ENCODE assay signal across 19 cellular contexts in genomic region chr13:47997384-47997783, GRCh38. TPM values are rescaled to one million over a fixed set of nuclear protein-coding genes. Genes with fewer than 3 reads are reported as not detected.
A peak's percentile ranks its signal among the peaks of the same experiment; 100 is the strongest.
DNase-seq lines count a peak whose midpoint lies in the region; ATAC-seq and TF ChIP-seq lines count a peak whose summit lies in the region.
"Had no signal": no experiment of that assay in that cellular context is flagged by ENCODE, and none has a peak within 500 bp of the region (broad histone marks: within the 10 kb centered on the region; RNA-seq: fewer than 3 reads in every experiment).

No MANE protein-coding gene starts in this region.

- intact Hi-C loops in CD8-positive, alpha-beta T cell (cut with DNase I, micrococcal nuclease): no loop called here

- H3K9me3 ChIP-seq in CD8-positive, alpha-beta T cell (ENCODE audit: low read length): no peaks in the 10 kb centered on the region
- H3K9me3 ChIP-seq in endodermal cell (ENCODE audit: control insufficient read depth, low read length): peaks cover 7% of the 10 kb centered on the region

- no peak for DNase-seq in activated T-cell treated with anti-CD3 and anti-CD28 coated beads, Interleukin-2, amount 50 U/mL, for 4 hours
- DNase-seq in activated T-cell treated with anti-CD3 and anti-CD28 coated beads for 4 hours: no peak
- no peak for DNase-seq in CD8-positive, alpha-beta T cell
- no peak for DNase-seq in endodermal cell
- no peak for DNase-seq in neural crest cell (ENCODE audit: low read depth, low spot score)
- no peak for DNase-seq in activated naive CD8-positive, alpha-beta T cell treated with anti-CD3 and anti-CD28 coated beads for 36 hours
- no peak for DNase-seq in cerebellar cortex (ENCODE audit: low spot score)
- DNase-seq: 8988T; CD8-positive, alpha-beta memory T cell; HFFc6; IMR-90; NCI-H1417 treated with DMSO at 0.1 percent for 48 hours; NCI-H187 treated with DMSO at 0.1 percent for 48 hours; NCI-H2227 treated with DMSO at 0.1 percent for 48 hours; NCI-H510A treated with DMSO at 0.1 percent for 48 hours; NCI-H774; RPMI8226 had no signal

- H3K4me1 ChIP-seq in CD8-positive, alpha-beta T cell (ENCODE audit: insufficient read depth, low read length): peaks cover 16% of the 10 kb centered on the region
- no peaks in the 10 kb centered on the region for H3K4me1 ChIP-seq in endodermal cell (ENCODE audit: control insufficient read depth, insufficient read depth, low read length)

- POLR2A ChIA-PET in CD8-positive, alpha-beta T cell (lab: Charles Lee): no interaction called here

- 100% methylated on average over 1 of the region's 2 CpGs for WGBS in endodermal cell (ENCODE audit: insufficient coverage in 1 of 2, insufficient read length in 1 of 2), 2 experiments

- TF ChIP-seq CTCF in CD8-positive, alpha-beta T cell (IDR thresholded peaks at IDR 0.05): no peak
- TF ChIP-seq CTCF in endodermal cell (conservative IDR thresholded peaks at IDR 0.05) (no peak), neural crest cell (conservative IDR thresholded peaks at IDR 0.05) (no peak)

- no peak overlapping the region for H3K4me3 ChIP-seq in CD8-positive, alpha-beta T cell (ENCODE audit: low read depth, low read length)
- H3K4me3 ChIP-seq in endodermal cell (ENCODE audit: low read length): peak overlapping the region; percentile 38

- H3K27ac ChIP-seq in CD8-positive, alpha-beta T cell (ENCODE audit: low read depth, low read length): no peak overlapping the region
- no peak overlapping the region for H3K27ac ChIP-seq in endodermal cell (ENCODE audit: low read depth, low read length)
- H3K27ac ChIP-seq: HL-60 had no signal

- peaks cover 32% of the 10 kb centered on the region for H3K4me1 Mint-ChIP-seq in activated T-cell treated with anti-CD3 and anti-CD28 coated beads, Interleukin-2, amount 50 U/mL, for 4 hours (ENCODE audit: low read depth)
- H3K4me1 Mint-ChIP-seq in CD8-positive, alpha-beta T cell (ENCODE audit: low read depth): peaks cover 43% of the 10 kb centered on the region
- H3K4me1 Mint-ChIP-seq in endodermal cell (peaks cover 26% of the 10 kb centered on the region), neural crest cell (peaks cover 29% of the 10 kb centered on the region)
- peaks cover 33% of the 10 kb centered on the region for H3K4me1 Mint-ChIP-seq in activated naive CD8-positive, alpha-beta T cell treated with anti-CD3 and anti-CD28 coated beads for 36 hours

- peak overlapping the region; percentile 1 for H3K4me3 Mint-ChIP-seq in activated T-cell treated with anti-CD3 and anti-CD28 coated beads, Interleukin-2, amount 50 U/mL, for 4 hours
- H3K4me3 Mint-ChIP-seq in CD8-positive, alpha-beta T cell: no peak overlapping the region
- no peak overlapping the region for H3K4me3 Mint-ChIP-seq in endodermal cell
- peak overlapping the region; percentile 10 for H3K4me3 Mint-ChIP-seq in neural crest cell
- H3K4me3 Mint-ChIP-seq in activated naive CD8-positive, alpha-beta T cell treated with anti-CD3 and anti-CD28 coated beads for 36 hours: no peak overlapping the region
- H3K4me3 Mint-ChIP-seq: HFFc6 had no signal

- H3K36me3 ChIP-seq in CD8-positive, alpha-beta T cell (ENCODE audit: insufficient read depth, low read length): no peaks in the 10 kb centered on the region
- peaks cover 63% of the 10 kb centered on the region for H3K36me3 ChIP-seq in endodermal cell (ENCODE audit: control insufficient read depth, insufficient read depth, low read length)

- CTCF ChIA-PET in CD8-positive, alpha-beta T cell (lab: Charles Lee): no interaction called here

- H3K9ac ChIP-seq in endodermal cell (ENCODE audit: extremely low read depth, low read length, poor library complexity, severe bottlenecking): no peak overlapping the region

- no peaks in the 10 kb centered on the region for H3K27me3 ChIP-seq in CD8-positive, alpha-beta T cell (ENCODE audit: insufficient read depth, low read length)
- no peaks in the 10 kb centered on the region for H3K27me3 ChIP-seq in endodermal cell (ENCODE audit: control insufficient read depth, insufficient read depth, low read length, poor library complexity, severe bottlenecking)

- peak overlapping the region; percentile 34 for H3K27ac Mint-ChIP-seq in CD8-positive, alpha-beta T cell
- H3K27ac Mint-ChIP-seq in endodermal cell (no peak overlapping the region), neural crest cell (ENCODE audit: unreplicated experiment) (peak overlapping the region; percentile 54)
- no peak overlapping the region for H3K27ac Mint-ChIP-seq in activated naive CD8-positive, alpha-beta T cell treated with anti-CD3 and anti-CD28 coated beads for 36 hours
- H3K27ac Mint-ChIP-seq: HFFc6 had no signal

- ATAC-seq in activated T-cell treated with anti-CD3 and anti-CD28 coated beads, Interleukin-2, amount 50 U/mL, for 4 hours: no peak
- ATAC-seq in CD8-positive, alpha-beta T cell: no peak
- no peak for ATAC-seq in GM18873 (IDR thresholded peaks at IDR 0.05; ENCODE audit: low FRiP score, unreplicated experiment)

- peaks cover 19% of the 10 kb centered on the region for H3K36me3 Mint-ChIP-seq in activated T-cell treated with anti-CD3 and anti-CD28 coated beads, Interleukin-2, amount 50 U/mL, for 4 hours (ENCODE audit: insufficient read depth)
- H3K36me3 Mint-ChIP-seq in CD8-positive, alpha-beta T cell: peaks cover 44% of the 10 kb centered on the region
- peaks cover 49% of the 10 kb centered on the region for H3K36me3 Mint-ChIP-seq in endodermal cell (ENCODE audit: low read depth)
- H3K36me3 Mint-ChIP-seq in neural crest cell (ENCODE audit: low read depth): peaks cover 11% of the 10 kb centered on the region
- H3K36me3 Mint-ChIP-seq in activated naive CD8-positive, alpha-beta T cell treated with anti-CD3 and anti-CD28 coated beads for 36 hours: peaks cover 22% of the 10 kb centered on the region

- H3K9me3 Mint-ChIP-seq in activated T-cell treated with anti-CD3 and anti-CD28 coated beads, Interleukin-2, amount 50 U/mL, for 4 hours: no peaks in the 10 kb centered on the region
- no peaks in the 10 kb centered on the region for H3K9me3 Mint-ChIP-seq in CD8-positive, alpha-beta T cell
- H3K9me3 Mint-ChIP-seq in endodermal cell (no peaks in the 10 kb centered on the region), neural crest cell (no peaks in the 10 kb centered on the region)
- H3K9me3 Mint-ChIP-seq in activated naive CD8-positive, alpha-beta T cell treated with anti-CD3 and anti-CD28 coated beads for 36 hours: no peaks in the 10 kb centered on the region
- H3K9me3 Mint-ChIP-seq: CD8-positive, alpha-beta memory T cell; HFFc6 had no signal

- H3K27me3 Mint-ChIP-seq in activated T-cell treated with anti-CD3 and anti-CD28 coated beads, Interleukin-2, amount 50 U/mL, for 4 hours (ENCODE audit: low read depth): no peaks in the 10 kb centered on the region
- H3K27me3 Mint-ChIP-seq in CD8-positive, alpha-beta T cell (ENCODE audit: low read depth): no peaks in the 10 kb centered on the region
- H3K27me3 Mint-ChIP-seq in endodermal cell (ENCODE audit: insufficient read depth) (no peaks in the 10 kb centered on the region), neural crest cell (ENCODE audit: low read depth) (no peaks in the 10 kb centered on the region)
- H3K27me3 Mint-ChIP-seq in activated naive CD8-positive, alpha-beta T cell treated with anti-CD3 and anti-CD28 coated beads for 36 hours: no peaks in the 10 kb centered on the region
- H3K27me3 Mint-ChIP-seq: CD8-positive, alpha-beta memory T cell had no signal

RNA-seq across cellular contexts. Expression of gene SUCLA2, which starts 3.7 kb away (rescaled TPM):
- total RNA-seq in activated T-cell treated with anti-CD3 and anti-CD28 coated beads, Interleukin-2, amount 50 U/mL, for 4 hours: 10 to 100 TPM; 36.0 to 37.4 (median 36.5) TPM
- total RNA-seq in CD8-positive, alpha-beta T cell: 10 to 100 TPM; 20.8 to 22.9 TPM
- total RNA-seq in endodermal cell (10 to 100 TPM; 78.8 to 79.0 TPM), neural crest cell (49.3 and 53.1 TPM in 2 replicates)
- polyA plus RNA-seq in endodermal cell (2013, experiment 1 of 2): 55.5 TPM
- polyA plus RNA-seq in endodermal cell (2013, experiment 2 of 2): 52.2 TPM
- total RNA-seq in activated naive CD8-positive, alpha-beta T cell treated with anti-CD3 and anti-CD28 coated beads for 36 hours: 10 to 100 TPM; 51.1 to 51.7 TPM

RNA-seq across cellular contexts. Expression of gene NUDT15, which starts 40.1 kb away (rescaled TPM):
- total RNA-seq in activated T-cell treated with anti-CD3 and anti-CD28 coated beads, Interleukin-2, amount 50 U/mL, for 4 hours: 10 to 100 TPM; 18.3 to 22.0 (median 21.9) TPM
- total RNA-seq in CD8-positive, alpha-beta T cell: 10 to 100 TPM; 23.8 to 24.9 TPM
- total RNA-seq in endodermal cell (10 to 100 TPM; 42.0 to 59.8 TPM), neural crest cell (35.1 and 36.2 TPM in 2 replicates)
- 33.3 TPM for polyA plus RNA-seq in endodermal cell (2013, experiment 1 of 2)
- 31.8 TPM for polyA plus RNA-seq in endodermal cell (2013, experiment 2 of 2)
- 10 to 100 TPM; 24.5 to 26.5 TPM for total RNA-seq in activated naive CD8-positive, alpha-beta T cell treated with anti-CD3 and anti-CD28 coated beads for 36 hours

Comparison
In these comparisons a context has a peak if more than half of its experiments do, and no peak if none do; other contexts are left out.
1. H3K4me3 Mint-ChIP-seq: peak in activated T-cell treated with anti-CD3 and anti-CD28 coated beads, Interleukin-2, amount 50 U/mL, for 4 hours (single experiment) and neural crest cell (single experiment); none in CD8-positive, alpha-beta T cell (single experiment), endodermal cell (single experiment) and activated naive CD8-positive, alpha-beta T cell treated with anti-CD3 and anti-CD28 coated beads for 36 hours (single experiment).
2. H3K27ac Mint-ChIP-seq: peak in CD8-positive, alpha-beta T cell (single experiment) and neural crest cell (single experiment); none in endodermal cell (single experiment) and activated naive CD8-positive, alpha-beta T cell treated with anti-CD3 and anti-CD28 coated beads for 36 hours (single experiment).